22 cellular contexts compared by ENCODE assay signal in the genomic region with DNA sequence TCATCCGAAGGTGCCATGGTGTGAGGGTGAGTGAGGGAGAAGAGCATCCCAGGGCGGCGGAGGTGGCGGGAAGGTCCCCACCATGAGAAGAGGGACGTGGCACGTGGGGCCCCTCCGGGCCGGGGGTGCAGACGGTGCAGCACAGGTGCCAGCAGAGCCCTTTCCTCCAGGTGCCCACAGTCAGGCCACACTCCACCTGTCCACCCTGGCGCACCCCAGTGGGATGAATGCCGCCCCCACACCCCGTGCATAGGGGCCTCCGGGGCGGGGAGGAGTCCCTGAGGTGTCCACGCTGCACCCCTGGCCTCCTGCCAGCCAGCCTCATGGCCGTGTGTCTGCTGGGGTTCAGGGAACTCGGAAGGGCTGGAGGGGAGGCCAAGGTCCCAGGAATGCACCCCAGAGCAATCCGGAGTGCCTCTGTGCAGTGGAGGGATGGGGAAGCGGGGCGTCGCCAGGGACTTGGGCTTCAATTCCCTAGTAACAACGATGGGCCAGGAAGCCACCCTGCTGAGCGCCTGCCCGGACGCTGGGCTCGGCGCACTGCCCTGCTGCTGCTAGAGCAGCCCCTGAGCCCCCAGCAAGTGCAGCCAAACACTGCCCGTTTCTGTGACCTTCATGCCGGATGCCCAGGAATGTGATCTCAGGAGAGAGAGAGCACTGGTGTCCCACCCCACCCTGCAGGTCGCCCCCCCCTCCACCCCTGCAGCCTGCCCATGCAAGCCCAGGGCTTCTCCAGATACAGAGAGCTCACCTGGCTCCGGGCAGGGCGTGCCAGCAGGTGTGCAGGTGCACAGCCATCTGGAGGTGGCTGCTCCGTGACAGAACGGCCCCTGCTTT. TPM values are rescaled to one million over a fixed set of nuclear protein-coding genes. Genes with fewer than 3 reads are reported as not detected.
DNase-seq lines count a peak whose midpoint lies in the region; ATAC-seq and TF ChIP-seq lines count a peak whose summit lies in the region.
"Had no signal": no experiment of that assay in that cellular context is flagged by ENCODE, and none has a peak within 500 bp of the region (broad histone marks: within the 10 kb centered on the region; RNA-seq: fewer than 3 reads in every experiment).

No MANE protein-coding gene starts in this region.

- H3K27me3 ChIP-seq in transverse colon, result peaks cover 13% of the 10 kb centered on the region
- H3K27me3 ChIP-seq: brain microvascular endothelial cell, uterus had no signal

- no peak for TF ChIP-seq EP300 in transverse colon (IDR thresholded peaks at IDR 0.05; ENCODE audit: low read depth)

- no peak overlapping the region for H3K4me3 Mint-ChIP-seq in activated naive CD4-positive, alpha-beta T cell treated with anti-CD3 and anti-CD28 coated beads, Interleukin-2, amount 10 ng/mL, durations not matched to agents 7 days and 5 days
- H3K4me3 Mint-ChIP-seq: activated naive CD8-positive, alpha-beta T cell; activated T-cell treated with anti-CD3 and anti-CD28 coated beads, Interleukin-2, amount 50 U/mL, for 4 hours; CD4-positive, alpha-beta memory T cell; neural crest cell had no signal

- intact Hi-C loops in transverse colon (cut with DNase I; ENCODE audit: low total_unique reads), result no loop called here

- ATAC-seq in HG02763 (IDR thresholded peaks at IDR 0.05; ENCODE audit: unreplicated experiment), result no peak
- ATAC-seq: activated T-cell treated with anti-CD3 and anti-CD28 coated beads, Interleukin-2, amount 50 U/mL, for 4 hours had no signal

- CTCF ChIA-PET in activated naive CD4-positive, alpha-beta T cell treated with anti-CD3 and anti-CD28 coated beads, Interleukin-2, amount 10 ng/mL, durations not matched to agents 7 days and 5 days (lab: Charles Lee), result no interaction called here
- CTCF ChIA-PET in RWPE1 (lab: Yijun Ruan, JAX), result no interaction called here

- POLR2A ChIA-PET in RWPE1 (lab: Yijun Ruan, JAX; ENCODE audit: low non-redundant PET), result interaction anchor here (0.8 to 1.1 kb wide), 2 partner anchors 8 to 14 kb away, joined by 3 to 4 read pairs; no protein-coding TSS in a partner anchor

- DNase-seq in activated naive CD4-positive, alpha-beta T cell treated with anti-CD3 and anti-CD28 coated beads, Interleukin-2, amount 10 ng/mL, durations not matched to agents 7 days and 5 days, result no peak
- no peak for DNase-seq in activated naive CD4-positive, alpha-beta T cell treated with anti-CD3 and anti-CD28 coated beads, Interleukin-2, amount 50 U/mL, for 16 hours
- DNase-seq in NCI-H2171 treated with DMSO at 0.1 percent for 48 hours (lab: John Stamatoyannopoulos, UW), result peak; percentile 97
- DNase-seq in RWPE1 (ENCODE audit: low spot score), result no peak
- peak; percentile 51 for DNase-seq in transverse colon
- no peak for DNase-seq in C1 segment of cervical spinal cord (lab: John Stamatoyannopoulos, UW)
- DNase-seq in caudate nucleus (lab: John Stamatoyannopoulos, UW), result no peak
- DNase-seq: activated CD4-positive, alpha-beta T cell treated with anti-CD3 and anti-CD28 coated beads, Interleukin-2, amount 50 U/mL, for 48 hours; activated T-cell treated with anti-CD3 and anti-CD28 coated beads, Interleukin-2, amount 50 U/mL, for 4 hours; brain microvascular endothelial cell; CD4-positive, alpha-beta memory T cell; glutamatergic neuron; mesendoderm; stimulated activated CD4-positive, alpha-beta T cell treated with anti-CD3 and anti-CD28 coated beads, Interleukin-15, amount 100 ng/mL, for 24 hours; SW 1271; uterus had no signal

- H3K36me3 ChIP-seq in transverse colon, result no peaks in the 10 kb centered on the region
- H3K36me3 ChIP-seq: brain microvascular endothelial cell, esophagus muscularis mucosa, HAP-1, uterus had no signal

- peaks cover 15 to 60% (median 44%) of the 10 kb centered on the region in 4 donors for H3K4me1 ChIP-seq in transverse colon

- in situ Hi-C loops in transverse colon (cut with MboI; ENCODE audit: low pct_ligation_motif_present in 1 of 4, low pct_unique_long_range_greater_than_20kb in 1 of 4, low sequenced_read_pairs in 3 of 4), result loop anchor here in 1 of 4 donors (25.0 kb wide), 1 partner anchor 242 kb away; no protein-coding TSS in a partner anchor

- H3K9me3 Mint-ChIP-seq in activated naive CD4-positive, alpha-beta T cell treated with anti-CD3 and anti-CD28 coated beads, Interleukin-2, amount 10 ng/mL, durations not matched to agents 7 days and 5 days, result no peaks in the 10 kb centered on the region
- H3K9me3 Mint-ChIP-seq: activated T-cell treated with anti-CD3 and anti-CD28 coated beads, Interleukin-2, amount 50 U/mL, for 4 hours; CD4-positive, alpha-beta memory T cell; neural crest cell had no signal

- H3K36me3 Mint-ChIP-seq in activated naive CD4-positive, alpha-beta T cell treated with anti-CD3 and anti-CD28 coated beads, Interleukin-2, amount 10 ng/mL, durations not matched to agents 7 days and 5 days, result peaks cover 2% of the 10 kb centered on the region
- H3K36me3 Mint-ChIP-seq: activated naive CD8-positive, alpha-beta T cell; CD4-positive, alpha-beta memory T cell had no signal

- no peak for TF ChIP-seq POLR2A in transverse colon (IDR thresholded peaks at IDR 0.05)

- H3K27ac Mint-ChIP-seq in activated naive CD4-positive, alpha-beta T cell treated with anti-CD3 and anti-CD28 coated beads, Interleukin-2, amount 10 ng/mL, durations not matched to agents 7 days and 5 days, result peak overlapping the region; percentile 24
- H3K27ac Mint-ChIP-seq: activated naive CD8-positive, alpha-beta T cell; CD4-positive, alpha-beta memory T cell had no signal

- H3K4me3 ChIP-seq in transverse colon, result no peak overlapping the region
- H3K4me3 ChIP-seq: A549, esophagus muscularis mucosa, HAP-1, uterus had no signal

- peaks cover 44% of the 10 kb centered on the region for H3K4me1 Mint-ChIP-seq in activated naive CD4-positive, alpha-beta T cell treated with anti-CD3 and anti-CD28 coated beads, Interleukin-2, amount 10 ng/mL, durations not matched to agents 7 days and 5 days

- 50% methylated on average over 26 of the region's 34 CpGs; no CpG with 5 or more reads in 1 of the 2 donors for WGBS in transverse colon (ENCODE audit: low coverage in 1 of 2), 2 donors

- TF ChIP-seq CTCF in RWPE1 (conservative IDR thresholded peaks at IDR 0.05; ENCODE audit: low read depth), result no peak
- no peak for TF ChIP-seq CTCF in transverse colon (IDR thresholded peaks at IDR 0.05)

- H3K27me3 Mint-ChIP-seq in activated naive CD4-positive, alpha-beta T cell treated with anti-CD3 and anti-CD28 coated beads, Interleukin-2, amount 10 ng/mL, durations not matched to agents 7 days and 5 days, result peaks cover 14% of the 10 kb centered on the region
- H3K27me3 Mint-ChIP-seq: activated naive CD8-positive, alpha-beta T cell; CD4-positive, alpha-beta memory T cell had no signal

- H3K27ac ChIP-seq in RWPE1 (peak overlapping the region; percentile 97), transverse colon (no peak overlapping the region), caudate nucleus (ENCODE audit: low read depth, low read length) (no peak overlapping the region)
- H3K27ac ChIP-seq: brain microvascular endothelial cell, esophagus muscularis mucosa, uterus had no signal

- no peaks in the 10 kb centered on the region for H3K9me3 ChIP-seq in transverse colon
- H3K9me3 ChIP-seq: A549, esophagus muscularis mucosa, HAP-1, uterus had no signal

RNA-seq across cellular contexts. Expression of a gene that starts 8.8 kb away (rescaled TPM):
- total RNA-seq in transverse colon, result 10 to 100 TPM; 22.2 to 64.3 (median 26.5) TPM

RNA-seq across cellular contexts. Expression of a gene that starts 14.8 kb away (rescaled TPM):
- total RNA-seq in transverse colon, result 100 to 1,000 TPM in 2 of 4 donors, 10 to 100 TPM in 2; 50.3 to 187 (median 86.6) TPM

Comparison
In these comparisons a context has a peak if more than half of its experiments do, and no peak if none do; other contexts are left out.
1. DNase-seq: peak in NCI-H2171 treated with DMSO at 0.1 percent for 48 hours (single experiment) and transverse colon (single experiment); none in activated naive CD4-positive, alpha-beta T cell treated with anti-CD3 and anti-CD28 coated beads, Interleukin-2, amount 10 ng/mL, durations not matched to agents 7 days and 5 days (single experiment), activated naive CD4-positive, alpha-beta T cell treated with anti-CD3 and anti-CD28 coated beads, Interleukin-2, amount 50 U/mL, for 16 hours (single experiment), RWPE1 (single experiment), C1 segment of cervical spinal cord (0 of 14) and caudate nucleus (0 of 61).